In genomic region chr4:11480683-11481082, GRCh38 we compare ENCODE assay signal across 7 cellular contexts. TPM values are rescaled to one million over a fixed set of nuclear protein-coding genes. Genes with fewer than 3 reads are reported as not detected.
DNase-seq lines count a peak whose midpoint lies in the region; ATAC-seq and FAIRE-seq lines count a peak whose summit lies in the region.

No MANE protein-coding gene starts in this region.

- no peak overlapping the region for H2BK5ac ChIP-seq in mesendoderm (ENCODE audit: low read length)

- H3K4ac ChIP-seq in mesendoderm (ENCODE audit: low read depth, low read length), result no peak overlapping the region

- H3K79me2 ChIP-seq in mesendoderm (ENCODE audit: control insufficient read depth, insufficient read depth, low read length), result no peaks in the 10 kb centered on the region

- peak; percentile 93 for ATAC-seq in HG02973 (IDR thresholded peaks at IDR 0.05; ENCODE audit: unreplicated experiment)

- no peak overlapping the region for H3K27ac ChIP-seq in mesendoderm (ENCODE audit: low read depth, low read length)

- no peak overlapping the region for H3K18ac ChIP-seq in mesendoderm (ENCODE audit: low read length)

- H3K4me3 ChIP-seq in mesendoderm (ENCODE audit: low read length), result no peak overlapping the region

- no peaks in the 10 kb centered on the region for H3K4me1 ChIP-seq in mesendoderm (ENCODE audit: control insufficient read depth, low read depth, low read length)

- in situ Hi-C loops in G401 (cut with HindIII; ENCODE audit: low sequenced_read_pairs), result no loop called here

- H3K27me3 ChIP-seq in mesendoderm (ENCODE audit: insufficient read depth, low read length, poor library complexity), result no peaks in the 10 kb centered on the region

- no peaks in the 10 kb centered on the region for H3K79me1 ChIP-seq in mesendoderm (ENCODE audit: low read length)

- no peak overlapping the region for H2AK5ac ChIP-seq in mesendoderm (ENCODE audit: low read length)

- H4K5ac ChIP-seq in mesendoderm (ENCODE audit: low read length), result no peak overlapping the region

- H3K23ac ChIP-seq in mesendoderm (ENCODE audit: low read length), result no peak overlapping the region

- H3K36me3 ChIP-seq in mesendoderm (ENCODE audit: control insufficient read depth, insufficient read depth, low read length), result no peaks in the 10 kb centered on the region

- H3K56ac ChIP-seq in mesendoderm (ENCODE audit: low read length), result peak overlapping the region; percentile 28

- H4K8ac ChIP-seq in mesendoderm (ENCODE audit: low read depth, low read length), result no peak overlapping the region

- no peak overlapping the region for H3K4me2 ChIP-seq in mesendoderm (ENCODE audit: low read length)

- no CpG with 5 or more reads among the region's 2 CpGs for WGBS in mesendoderm (ENCODE audit: extremely low coverage, insufficient coverage, low lambda C conversion rate)

- no peak overlapping the region for H2BK120ac ChIP-seq in mesendoderm (ENCODE audit: low read depth, low read length)

- H2BK15ac ChIP-seq in mesendoderm (replicated peaks; ENCODE audit: low read depth), result no peak overlapping the region

- H3K9ac ChIP-seq in mesendoderm (ENCODE audit: low read length), result no peak overlapping the region

- DNase-seq in GM19239 (ENCODE audit: insufficient read length, low spot score) (no peak), SKM-1 (lab: John Stamatoyannopoulos, UW; ENCODE audit: unreplicated experiment) (peak; percentile 100), mesendoderm (no peak), T1000 (lab: John Stamatoyannopoulos, UW) (no peak), activated gamma-delta T cell (lab: John Stamatoyannopoulos, UW) (no peak), G401 (ENCODE audit: low spot score) (no peak)

- peak; percentile 62 for FAIRE-seq in GM19239 (lab: Jason Lieb, UNC)

RNA-seq across cellular contexts. Expression of gene HS3ST1, which starts 52.0 kb away (rescaled TPM):
- polyA plus RNA-seq in mesendoderm (2013, experiment 1 of 2), result 1.2 TPM
- polyA plus RNA-seq in mesendoderm (2013, experiment 2 of 2), result 1.2 TPM
- not detected in 2 replicates for total RNA-seq in G401 (2014; rRNA removed; shearing (Covaris generic))
